Comparison of ENCODE assay signal across 15 cellular contexts in genomic region chr4:10080874-10081606, GRCh38. TPM values are rescaled to one million over a fixed set of nuclear protein-coding genes. Genes with fewer than 3 reads are reported as not detected.
A peak's percentile ranks its signal among the peaks of the same experiment; 100 is the strongest.
DNase-seq lines count a peak whose midpoint lies in the region; ATAC-seq and TF ChIP-seq lines count a peak whose summit lies in the region.
"Had no signal": no experiment of that assay in that cellular context is flagged by ENCODE, and none has a peak within 500 bp of the region (broad histone marks: within the 10 kb centered on the region; RNA-seq: fewer than 3 reads in every experiment).

No MANE protein-coding gene starts in this region.

- no peaks in the 10 kb centered on the region for H3K4me1 Mint-ChIP-seq in activated naive CD4-positive, alpha-beta T cell treated with anti-CD3 and anti-CD28 coated beads, Interleukin-2, amount 50 U/mL, for 24 hours
- no peaks in the 10 kb centered on the region for H3K4me1 Mint-ChIP-seq in memory B cell

- H3K27me3 Mint-ChIP-seq in activated naive CD4-positive, alpha-beta T cell treated with anti-CD3 and anti-CD28 coated beads, Interleukin-2, amount 50 U/mL, for 24 hours = no peaks in the 10 kb centered on the region
- H3K27me3 Mint-ChIP-seq in memory B cell = no peaks in the 10 kb centered on the region

- H3K4me1 ChIP-seq in right atrium auricular region = peaks cover 0 to 50% of the 10 kb centered on the region in 2 donors
- H3K4me1 ChIP-seq: Caco-2, pancreas had no signal

- no peaks in the 10 kb centered on the region for H3K9me3 ChIP-seq in right atrium auricular region
- H3K9me3 ChIP-seq: Caco-2, pancreas, tibial nerve had no signal

- TF ChIP-seq CTCF in right atrium auricular region (IDR thresholded peaks at IDR 0.05) = no peak

- peak; percentile 49 for DNase-seq in cardiac septum (ENCODE audit: low spot score)
- DNase-seq in right atrium auricular region (ENCODE audit: low spot score) = no peak
- DNase-seq in memory B cell (ENCODE audit: low spot score in 2 of 2) = no peak
- no peak for DNase-seq in hippocampal formation (lab: John Stamatoyannopoulos, UW)
- DNase-seq: activated CD4-positive, alpha-beta T cell treated with anti-CD3 and anti-CD28 coated beads, Interleukin-2, amount 50 U/mL, for 1 hour; NCI-H2029 had no signal

- peak overlapping the region; percentile 41 for H3K27ac Mint-ChIP-seq in activated naive CD4-positive, alpha-beta T cell treated with anti-CD3 and anti-CD28 coated beads, Interleukin-2, amount 50 U/mL, for 24 hours
- peak overlapping the region; percentile 3 for H3K27ac Mint-ChIP-seq in memory B cell

- H3K27ac ChIP-seq in right atrium auricular region (peak overlapping the region in 1 of 2 donors; percentile 12), temporal lobe (ENCODE audit: low read depth, low read length) (peak overlapping the region; percentile 21)
- H3K27ac ChIP-seq: pancreas, skin epidermis had no signal

- no peak overlapping the region for H3K4me3 ChIP-seq in right atrium auricular region
- H3K4me3 ChIP-seq: pancreas, skin epidermis, tibial nerve had no signal

- no peaks in the 10 kb centered on the region for H3K9me3 Mint-ChIP-seq in activated naive CD4-positive, alpha-beta T cell treated with anti-CD3 and anti-CD28 coated beads, Interleukin-2, amount 50 U/mL, for 24 hours
- no peaks in the 10 kb centered on the region for H3K9me3 Mint-ChIP-seq in memory B cell

- no peaks in the 10 kb centered on the region for H3K27me3 ChIP-seq in right atrium auricular region
- H3K27me3 ChIP-seq: pancreas, tibial nerve had no signal

- no peak overlapping the region for H3K4me3 Mint-ChIP-seq in activated naive CD4-positive, alpha-beta T cell treated with anti-CD3 and anti-CD28 coated beads, Interleukin-2, amount 50 U/mL, for 24 hours
- no peak overlapping the region for H3K4me3 Mint-ChIP-seq in memory B cell

- intact Hi-C loops in cardiac septum (cut with DNase I) = no loop called here

- peaks cover 5% of the 10 kb centered on the region for H3K36me3 Mint-ChIP-seq in activated naive CD4-positive, alpha-beta T cell treated with anti-CD3 and anti-CD28 coated beads, Interleukin-2, amount 50 U/mL, for 24 hours
- peaks cover 31% of the 10 kb centered on the region for H3K36me3 Mint-ChIP-seq in memory B cell

- H3K36me3 ChIP-seq in right atrium auricular region = peaks cover 100% of the 10 kb centered on the region

- ATAC-seq in memory B cell (ENCODE audit: low read depth) (no peak), GM18873 (IDR thresholded peaks at IDR 0.05; ENCODE audit: low FRiP score, unreplicated experiment) (no peak), GM18868 (IDR thresholded peaks at IDR 0.05; ENCODE audit: unreplicated experiment) (no peak)
- ATAC-seq: pancreas had no signal

RNA-seq across cellular contexts. Expression of gene WDR1, which starts 35.6 kb away (rescaled TPM):
- 245 TPM for total RNA-seq in cardiac septum
- 100 to 1,000 TPM; 109 to 216 TPM for total RNA-seq in right atrium auricular region
- 59.7 TPM for total RNA-seq in temporal lobe

RNA-seq across cellular contexts. Expression of gene SLC2A9, which starts 59.7 kb away (rescaled TPM):
- total RNA-seq in cardiac septum (5.5 TPM), right atrium auricular region (1 to 10 TPM; 3.5 to 5.8 TPM), temporal lobe (1.7 TPM)
- total RNA-seq: NCI-H460 had no signal
